ENCODE assay signal across 8 cellular contexts in genomic region chr2:208466133-208466919, GRCh38. TPM values are rescaled to one million over a fixed set of nuclear protein-coding genes. Genes with fewer than 3 reads are reported as not detected.
DNase-seq lines count a peak whose midpoint lies in the region; ATAC-seq and TF ChIP-seq lines count a peak whose summit lies in the region.

No MANE protein-coding gene starts in this region.

- ATAC-seq in GM19035 (IDR thresholded peaks at IDR 0.05; ENCODE audit: unreplicated experiment), result peak; percentile 83
- ATAC-seq in HG03135 (IDR thresholded peaks at IDR 0.05; ENCODE audit: unreplicated experiment), result peak; percentile 68

- TF ChIP-seq CTCF in thyroid gland (IDR thresholded peaks at IDR 0.05), result peak in 3 of 6 experiments; percentile 25 to 39 (median 33)

- intact Hi-C loops in thyroid gland (cut with DNase I), result no loop called here

- WGBS in thyroid gland, 2 donors, result 49 to 53% methylated on average over 7 of the region's 7 CpGs

- H3K27me3 ChIP-seq in thyroid gland, result no peaks in the 10 kb centered on the region

- DNase-seq in DMS 273 (lab: John Stamatoyannopoulos, UW; ENCODE audit: unreplicated experiment) (peak; percentile 81), NCI-H2081 treated with DMSO at 0.1 percent for 48 hours (lab: John Stamatoyannopoulos, UW) (peak; percentile 49), UCSD-AML1 (lab: John Stamatoyannopoulos, UW; ENCODE audit: unreplicated experiment) (peak; percentile 12), islet precursor cell (peak; percentile 70), T-helper 9 cell (no peak), thyroid gland (no peak)

- no peaks in the 10 kb centered on the region for H3K36me3 ChIP-seq in thyroid gland

- no peaks in the 10 kb centered on the region for H3K9me3 ChIP-seq in thyroid gland

- no peaks in the 10 kb centered on the region for H3K4me1 ChIP-seq in thyroid gland

- no peak overlapping the region for H3K27ac ChIP-seq in thyroid gland

- TF ChIP-seq POLR2A in thyroid gland (IDR thresholded peaks at IDR 0.05), result no peak

- no peak overlapping the region for H3K4me3 ChIP-seq in thyroid gland (replicated peaks in 1 of 3)

RNA-seq across cellular contexts. Expression of gene PTH2R, which starts 59.7 kb away (rescaled TPM):
- total RNA-seq in thyroid gland, result not detected

Comparison
In these comparisons a context has a peak if more than half of its experiments do, and no peak if none do; other contexts are left out.
1. DNase-seq: peak in DMS 273 (single experiment), NCI-H2081 treated with DMSO at 0.1 percent for 48 hours (single experiment), UCSD-AML1 (single experiment) and islet precursor cell (single experiment); none in T-helper 9 cell (single experiment) and thyroid gland (0 of 2).